ENCODE assay signal across 3 cellular contexts in genomic region chr2:30108192-30108591, GRCh38.
TF ChIP-seq lines count a peak whose summit lies in the region.

No MANE protein-coding gene starts in this region.

TF ChIP-seq in HCT116, 20 proteins besides CTCF, POLR2A, EP300 and RAD21:
- TF ChIP-seq ZFX (IDR thresholded peaks at IDR 0.05) (no peak), REST (IDR thresholded peaks at IDR 0.05; ENCODE audit: low read depth) (no peak), CBX3 (IDR thresholded peaks at IDR 0.05; ENCODE audit: low read depth) (no peak), EZH2 (IDR thresholded peaks at IDR 0.05) (no peak), TCF7L2 (IDR thresholded peaks at IDR 0.05; ENCODE audit: borderline replicate concordance, extremely low read depth, insufficient read depth, insufficient read length) (no peak), ZBTB33 (IDR thresholded peaks at IDR 0.05; ENCODE audit: extremely low read depth, insufficient replicate concordance, low read length) (no peak), MAX (IDR thresholded peaks at IDR 0.05) (no peak), EZH2phosphoT487 (IDR thresholded peaks at IDR 0.05; ENCODE audit: borderline replicate concordance) (no peak), ELF1 (IDR thresholded peaks at IDR 0.05; ENCODE audit: borderline replicate concordance, low read depth) (no peak), YY1 (IDR thresholded peaks at IDR 0.05; ENCODE audit: extremely low read depth, insufficient replicate concordance, low read depth, low read length) (no peak), JUND (IDR thresholded peaks at IDR 0.05) (no peak), POLR2AphosphoS5 (IDR thresholded peaks at IDR 0.05; ENCODE audit: low read depth, low read length) (no peak), ZNF274 (IDR thresholded peaks at IDR 0.05; ENCODE audit: low read depth, low read length) (no peak), ATF3 (IDR thresholded peaks at IDR 0.05) (no peak), SP1 (IDR thresholded peaks at IDR 0.05; ENCODE audit: low read depth) (no peak)
TF ChIP-seq in HCT116: peak in this region for 0.

TF ChIP-seq in IMR-90, 13 proteins besides CTCF, POLR2A, EP300 and RAD21:
- no peak for TF ChIP-seq FOS (IDR thresholded peaks at IDR 0.05; ENCODE audit: low read depth, low read length)
- no peak for TF ChIP-seq CEBPB (IDR thresholded peaks at IDR 0.05; ENCODE audit: low read depth, low read length)
- TF ChIP-seq MAZ (IDR thresholded peaks at IDR 0.05; ENCODE audit: borderline replicate concordance, low read depth, low read length), result no peak
- no peak for TF ChIP-seq CHD1 (IDR thresholded peaks at IDR 0.05; ENCODE audit: low read depth, low read length)
- no peak for TF ChIP-seq NFE2L2 (IDR thresholded peaks at IDR 0.05; ENCODE audit: low read depth, low read length)
- TF ChIP-seq ELK1 (IDR thresholded peaks at IDR 0.05; ENCODE audit: borderline replicate concordance, low read depth, low read length), result no peak
- no peak for TF ChIP-seq USF2 (IDR thresholded peaks at IDR 0.05; ENCODE audit: low read depth, low read length)
- no peak for TF ChIP-seq RCOR1 (IDR thresholded peaks at IDR 0.05; ENCODE audit: insufficient replicate concordance, low read length)
- TF ChIP-seq SMC3 (IDR thresholded peaks at IDR 0.05; ENCODE audit: low read depth, low read length), result no peak
- no peak for TF ChIP-seq MXI1 (IDR thresholded peaks at IDR 0.05; ENCODE audit: borderline replicate concordance, low read depth, low read length)
- TF ChIP-seq MAFK (IDR thresholded peaks at IDR 0.05; ENCODE audit: low read depth, low read length), result no peak
- TF ChIP-seq RFX5 (IDR thresholded peaks at IDR 0.05; ENCODE audit: low read depth, low read length), result no peak
- TF ChIP-seq BHLHE40 (IDR thresholded peaks at IDR 0.05; ENCODE audit: low read depth, low read length), result no peak

TF ChIP-seq in GM12878, 131 proteins besides CTCF, POLR2A, EP300 and RAD21:
- TF ChIP-seq PKNOX1 (IDR thresholded peaks at IDR 0.05) (no peak), CREB1 (IDR thresholded peaks at IDR 0.05; ENCODE audit: low read depth) (no peak), BCL3 (IDR thresholded peaks at IDR 0.05; ENCODE audit: borderline replicate concordance, insufficient read depth, low read depth, low read length, poor library complexity, severe bottlenecking) (no peak), NKRF (conservative IDR thresholded peaks at IDR 0.05) (no peak), ZNF592 (IDR thresholded peaks at IDR 0.05) (no peak), ASH2L (IDR thresholded peaks at IDR 0.05; ENCODE audit: borderline replicate concordance, low read depth) (no peak), E2F8 (IDR thresholded peaks at IDR 0.05; ENCODE audit: low read depth, partially characterized antibody) (no peak), YY1 (IDR thresholded peaks at IDR 0.05; ENCODE audit: low read depth, low read length) (no peak), NFIC (IDR thresholded peaks at IDR 0.05; ENCODE audit: low read depth, low read length) (no peak), CBX5 (IDR thresholded peaks at IDR 0.05; ENCODE audit: low read depth) (no peak), YBX1 (IDR thresholded peaks at IDR 0.05) (no peak), RBBP5 (conservative IDR thresholded peaks at IDR 0.05) (no peak), CEBPB (IDR thresholded peaks at IDR 0.05; ENCODE audit: borderline replicate concordance in 1 of 2, low read depth in 2 of 2, low read length in 2 of 2) (no peak), RUNX3 (IDR thresholded peaks at IDR 0.05; ENCODE audit: low read length) (no peak), PML (IDR thresholded peaks at IDR 0.05; ENCODE audit: low read length) (no peak), BMI1 (IDR thresholded peaks at IDR 0.05; ENCODE audit: borderline replicate concordance) (no peak), EZH2 (IDR thresholded peaks at IDR 0.05; ENCODE audit: borderline replicate concordance, control insufficient read depth, low read depth, low read length) (no peak), MLLT1 (IDR thresholded peaks at IDR 0.05) (no peak), TCF3 (IDR thresholded peaks at IDR 0.05; ENCODE audit: borderline replicate concordance, insufficient read depth, low read depth, low read length) (no peak), SREBF2 (IDR thresholded peaks at IDR 0.05; ENCODE audit: low read length) (no peak)
